ENCODE assay signal across 15 cellular contexts in the genomic region with DNA sequence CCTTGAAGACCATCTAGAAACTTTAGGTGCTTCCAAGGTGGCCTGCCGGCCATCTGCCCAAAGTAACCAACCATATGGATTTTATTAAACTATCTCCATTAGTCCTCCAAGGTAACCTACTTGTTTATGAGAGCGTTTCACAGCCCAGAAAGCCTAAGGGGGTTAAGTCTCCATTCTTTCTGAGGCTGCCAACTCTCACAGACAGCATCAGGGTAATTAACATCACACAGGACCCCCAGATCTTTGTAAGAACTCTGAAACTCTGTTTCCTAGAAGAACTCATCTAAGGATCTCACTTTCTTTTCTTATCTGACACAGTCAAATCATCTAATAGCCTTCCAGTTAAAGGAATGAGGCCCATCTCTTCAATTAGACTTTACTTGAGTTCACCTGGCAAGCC.
DNase-seq lines count a peak whose midpoint lies in the region; FAIRE-seq and TF ChIP-seq lines count a peak whose summit lies in the region.
"Had no signal": no experiment of that assay in that cellular context is flagged by ENCODE, and none has a peak within 500 bp of the region (broad histone marks: within the 10 kb centered on the region; RNA-seq: fewer than 3 reads in every experiment).

No MANE protein-coding gene starts in this region.

- H2BK12ac ChIP-seq in H1 (ENCODE audit: low read depth, low read length) = no peak overlapping the region

- no peak for TF ChIP-seq RAD21 in H1 (IDR thresholded peaks at IDR 0.05 in 1 of 2, conservative IDR thresholded peaks at IDR 0.05 in 1 of 2; ENCODE audit: low read depth in 2 of 2, low read length in 2 of 2)

- WGBS in H1 (ENCODE audit: extremely low coverage in 1 of 2, insufficient coverage in 1 of 2, insufficient read length in 1 of 2, insufficient replicate concordance in 2 of 2, low coverage in 1 of 2, low lambda C conversion rate in 2 of 2, missing lambda C conversion rate in 1 of 2), 2 experiments = 74% methylated on average over 2 of the region's 2 CpGs; no CpG with 5 or more reads in 1 of the 2 experiments

- no peak for TF ChIP-seq POLR2A in H1 (IDR thresholded peaks at IDR 0.05; ENCODE audit: control extremely low read depth in 1 of 2, low read depth in 2 of 2, low read length in 2 of 2)

- no peak overlapping the region for H4K91ac ChIP-seq in H1 (replicated peaks; ENCODE audit: insufficient read length, low read length)

- H3K23me2 ChIP-seq in H1 (ENCODE audit: low read depth, low read length) = no peaks in the 10 kb centered on the region

- CTCF ChIA-PET in H1 (lab: Charles Lee; ENCODE audit: partially characterized antibody) = interaction anchor here (1.0 kb wide), 2 partner anchors 10 to 14 kb away, joined by 3 read pairs; no protein-coding TSS in a partner anchor

- no peaks in the 10 kb centered on the region for H3K4me1 ChIP-seq in H1 (replicated peaks in 1 of 4; ENCODE audit: control insufficient read depth in 3 of 4, insufficient read depth in 4 of 4, low read length in 3 of 4)
- H3K4me1 ChIP-seq: HAP-1 had no signal

- DNase-seq in DMS53 (lab: John Stamatoyannopoulos, UW) (peak; percentile 20), DMS53 treated with DMSO at 0.1 percent for 48 hours (lab: John Stamatoyannopoulos, UW; ENCODE audit: unreplicated experiment) (no peak), H1 (ENCODE audit: low read depth in 1 of 2, low spot score in 2 of 2) (no peak), iPS-NIHi7 (ENCODE audit: extremely low spot score) (peak; percentile 12), NCI-H1105 treated with DMSO at 0.1 percent for 48 hours (lab: John Stamatoyannopoulos, UW) (no peak), DMS 273 treated with DMSO at 0.1 percent for 48 hours (lab: John Stamatoyannopoulos, UW) (no peak), head of caudate nucleus (no peak)
- DNase-seq: CD8-positive, alpha-beta T cell; COR-L47; DMS79; KG1 had no signal

- H3K4ac ChIP-seq in H1 (replicated peaks; ENCODE audit: insufficient read length, low read depth, low read length) = no peak overlapping the region

- no peak overlapping the region for H3K9ac ChIP-seq in H1 (replicated peaks in 1 of 4; ENCODE audit: extremely low read depth in 1 of 4, low read depth in 3 of 4, low read length in 3 of 4)

- POLR2A ChIA-PET in H1 (lab: Charles Lee; ENCODE audit: partially characterized antibody) = no interaction called here

- no peaks in the 10 kb centered on the region for H3K79me2 ChIP-seq in H1 (ENCODE audit: control insufficient read depth in 1 of 2, insufficient read depth in 2 of 2, low read length in 2 of 2)

- H2BK15ac ChIP-seq in H1 (ENCODE audit: low read length) = no peak overlapping the region

- no peaks in the 10 kb centered on the region for H3K36me3 ChIP-seq in H1 (ENCODE audit: control insufficient read depth in 2 of 4, insufficient read depth in 4 of 4, low read length in 3 of 4)
- H3K36me3 ChIP-seq: HAP-1 had no signal

- peak overlapping the region in 1 of 2 experiments; percentile 33; a peak in 1 of 4 replicates for H3K4me2 ChIP-seq in H1 (ENCODE audit: insufficient read depth in 1 of 2, low read depth in 2 of 2, low read length in 2 of 2)

- no peak overlapping the region; the same call in 1 of the 2 replicates for H2AFZ ChIP-seq in H1 (ENCODE audit: low read length)

- no peaks in the 10 kb centered on the region for H4K20me1 ChIP-seq in H1 (replicated peaks in 1 of 2; ENCODE audit: control insufficient read depth in 1 of 2, insufficient read depth in 2 of 2, low read length in 2 of 2)

- no peak overlapping the region for H3K4me3 ChIP-seq in H1 (ENCODE audit: extremely low read depth in 1 of 4, insufficient read depth in 2 of 4, low read depth in 3 of 4, low read length in 4 of 4)
- H3K4me3 ChIP-seq: HAP-1 had no signal

- no peak overlapping the region for H3K27ac ChIP-seq in H1 (ENCODE audit: low read depth, low read length)
- H3K27ac ChIP-seq: 22Rv1 had no signal

- H2BK5ac ChIP-seq in H1 (ENCODE audit: low read depth, low read length) = no peak overlapping the region

- H2AK5ac ChIP-seq in H1 (ENCODE audit: low read depth, low read length) = no peak overlapping the region

- H3K27me3 ChIP-seq in H1 (replicated peaks in 1 of 4; ENCODE audit: control insufficient read depth in 3 of 4, extremely low read depth in 1 of 4, insufficient read depth in 3 of 4, low read length in 3 of 4) = no peaks in the 10 kb centered on the region

- H3K56ac ChIP-seq in H1 (replicated peaks; ENCODE audit: insufficient read length, low read depth, low read length) = no peak overlapping the region

- H3K9me3 ChIP-seq in H1 (ENCODE audit: insufficient read depth in 2 of 2, low read depth in 1 of 2, low read length in 1 of 2) = no peaks in the 10 kb centered on the region
- H3K9me3 ChIP-seq: HAP-1 had no signal

- no peak overlapping the region for H3K18ac ChIP-seq in H1 (ENCODE audit: extremely low read depth, low read length)

- no peaks in the 10 kb centered on the region for H3K79me1 ChIP-seq in H1 (ENCODE audit: low read depth, low read length)

- H3K14ac ChIP-seq in H1 (ENCODE audit: insufficient read length) = no peak overlapping the region

- TF ChIP-seq EP300 in H1 (IDR thresholded peaks at IDR 0.05; ENCODE audit: borderline replicate concordance in 1 of 2, low read depth in 2 of 2, low read length in 2 of 2) = no peak

- H3K23ac ChIP-seq in H1 (ENCODE audit: insufficient read length) = no peak overlapping the region

- no peak for TF ChIP-seq CTCF in H1 (IDR thresholded peaks at IDR 0.05; ENCODE audit: control extremely low read depth in 1 of 3, insufficient read depth in 1 of 3, low read depth in 1 of 3, low read length in 3 of 3)

- no peak overlapping the region for H4K8ac ChIP-seq in H1 (ENCODE audit: extremely low read depth, insufficient read depth, low read length)

- intact Hi-C loops in head of caudate nucleus (cut with DNase I) = no loop called here

- peak; percentile 82 for FAIRE-seq in H1 (lab: Jason Lieb, UNC)
- FAIRE-seq: G401.6, GM12891 had no signal

- H2BK120ac ChIP-seq in H1 (replicated peaks; ENCODE audit: low read depth, low read length) = no peak overlapping the region

- no peak overlapping the region for H4K5ac ChIP-seq in H1 (ENCODE audit: insufficient read length, low read depth, low read length)

- H2BK20ac ChIP-seq in H1 (ENCODE audit: low read length) = no peak overlapping the region

TF ChIP-seq in H1, 55 proteins besides CTCF, POLR2A, EP300 and RAD21:
- no peak for TF ChIP-seq POU5F1 (IDR thresholded peaks at IDR 0.05; ENCODE audit: low read depth, low read length)
- no peak for TF ChIP-seq KDM4A (IDR thresholded peaks at IDR 0.05; ENCODE audit: low read depth, low read length, severe bottlenecking)
- TF ChIP-seq ASH2L (IDR thresholded peaks at IDR 0.05; ENCODE audit: low read length) = no peak
- TF ChIP-seq E2F6 (IDR thresholded peaks at IDR 0.05) = no peak
- TF ChIP-seq CBX5 (IDR thresholded peaks at IDR 0.05; ENCODE audit: low read depth, low read length) = no peak
- TF ChIP-seq KDM1A (IDR thresholded peaks at IDR 0.05; ENCODE audit: borderline replicate concordance, low read length) = no peak
- TF ChIP-seq PHF8 (conservative IDR thresholded peaks at IDR 0.05; ENCODE audit: low read depth, low read length) = no peak
- no peak for TF ChIP-seq SP4 (IDR thresholded peaks at IDR 0.05; ENCODE audit: low read length)
- no peak for TF ChIP-seq NRF1 (IDR thresholded peaks at IDR 0.05; ENCODE audit: low read depth, low read length)
- TF ChIP-seq HDAC2 (IDR thresholded peaks at IDR 0.05; ENCODE audit: borderline replicate concordance in 1 of 2, low read depth in 2 of 2, low read length in 2 of 2) = no peak
- TF ChIP-seq GTF2F1 (IDR thresholded peaks at IDR 0.05; ENCODE audit: borderline replicate concordance, low read depth, low read length) = no peak
- no peak for TF ChIP-seq SUZ12 (IDR thresholded peaks at IDR 0.05; ENCODE audit: low read length)

Comparison
In these comparisons a context has a peak if more than half of its experiments do, and no peak if none do; other contexts are left out.
1. DNase-seq: peak in DMS53 (single experiment) and iPS-NIHi7 (single experiment); none in DMS53 treated with DMSO at 0.1 percent for 48 hours (single experiment), H1 (0 of 2), NCI-H1105 treated with DMSO at 0.1 percent for 48 hours (single experiment), DMS 273 treated with DMSO at 0.1 percent for 48 hours (single experiment) and head of caudate nucleus (0 of 42).